Comparison of ENCODE assay signal across 1 cellular context in the genomic region with DNA sequence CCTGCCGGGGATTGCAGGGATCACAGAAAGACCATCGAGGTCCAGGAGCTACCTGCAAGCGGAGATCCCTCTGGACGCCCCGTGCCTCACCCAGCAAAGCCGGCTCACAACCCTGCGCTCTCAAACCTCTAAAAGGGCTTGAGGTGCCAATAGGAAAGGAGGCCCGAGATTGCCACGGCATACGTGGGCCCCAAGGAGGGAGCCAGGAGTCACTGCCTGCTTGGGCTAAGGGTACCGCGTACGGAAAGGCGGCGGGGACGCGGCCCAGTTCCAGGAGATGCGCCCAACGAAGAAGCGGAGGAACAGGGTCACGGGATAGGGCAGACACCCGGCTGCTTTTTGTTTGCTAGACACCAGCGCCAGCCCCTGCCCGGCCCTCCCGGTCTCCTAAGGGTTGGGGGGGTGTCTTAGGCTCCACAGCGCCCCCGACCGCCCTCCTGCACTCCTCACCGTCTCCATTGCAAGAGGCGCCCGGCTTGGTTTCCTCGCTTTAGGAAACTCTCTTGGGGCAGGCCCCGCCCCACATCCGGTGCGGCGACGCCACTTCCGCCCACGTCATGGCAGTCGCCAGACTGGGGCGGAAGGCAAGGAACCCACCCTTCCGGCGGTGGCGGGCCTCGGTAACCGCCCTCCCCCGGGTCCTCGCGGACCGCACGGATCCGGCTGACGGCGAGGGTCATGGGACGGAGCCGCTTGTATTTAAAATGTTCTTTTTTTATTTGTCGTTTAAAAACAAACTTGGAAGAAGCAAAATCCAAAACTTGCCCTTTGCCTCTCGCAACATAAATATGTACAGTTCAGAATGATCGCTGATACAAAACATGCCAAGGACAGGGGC.
TF ChIP-seq lines count a peak whose summit lies in the region.

PRKAG1 (minus strand) TSS at position 495 of the 838 bp plus-strand sequence; CDS start at position 459, 36 bp downstream.

TF ChIP-seq in HEK293, 187 proteins besides CTCF, POLR2A, EP300 and RAD21 (continued from another document and continues in another):
- TF ChIP-seq ZBTB11 (tag by site-specific recombination; conservative IDR thresholded peaks at IDR 0.05; ENCODE audit: low read depth): peak; percentile 96
- TF ChIP-seq ZNF626 (tag by site-specific recombination; IDR thresholded peaks at IDR 0.05): no peak
- no peak for TF ChIP-seq ZNF776 (tag by site-specific recombination; IDR thresholded peaks at IDR 0.05; ENCODE audit: borderline replicate concordance)
- TF ChIP-seq YY2 (tag by site-specific recombination; IDR thresholded peaks at IDR 0.05): no peak; the same call in 1 of the 2 replicates
- TF ChIP-seq ZNF521 (tag by site-specific recombination; IDR thresholded peaks at IDR 0.05): no peak
- no peak for TF ChIP-seq ZNF473 (tag by site-specific recombination; IDR thresholded peaks at IDR 0.05)
- no peak for TF ChIP-seq ZNF488 (tag by site-specific recombination; IDR thresholded peaks at IDR 0.05)
- no peak for TF ChIP-seq ZNF621 (tag by site-specific recombination; IDR thresholded peaks at IDR 0.05)
- TF ChIP-seq TCF7L2 (IDR thresholded peaks at IDR 0.05; ENCODE audit: borderline replicate concordance, low read depth, low read length): no peak
- peak; percentile 87; the same call in 1 of the 2 replicates for TF ChIP-seq ZFP37 (tag by site-specific recombination; IDR thresholded peaks at IDR 0.05)
- no peak for TF ChIP-seq ZNF174 (tag by site-specific recombination; IDR thresholded peaks at IDR 0.05)
- TF ChIP-seq ZBTB20 (tag by site-specific recombination; IDR thresholded peaks at IDR 0.05): peak; percentile 56
- no peak for TF ChIP-seq ZNF121 (tag by site-specific recombination; IDR thresholded peaks at IDR 0.05)
- no peak for TF ChIP-seq ZNF248 (tag by site-specific recombination; IDR thresholded peaks at IDR 0.05)
- TF ChIP-seq, protein P1, sequence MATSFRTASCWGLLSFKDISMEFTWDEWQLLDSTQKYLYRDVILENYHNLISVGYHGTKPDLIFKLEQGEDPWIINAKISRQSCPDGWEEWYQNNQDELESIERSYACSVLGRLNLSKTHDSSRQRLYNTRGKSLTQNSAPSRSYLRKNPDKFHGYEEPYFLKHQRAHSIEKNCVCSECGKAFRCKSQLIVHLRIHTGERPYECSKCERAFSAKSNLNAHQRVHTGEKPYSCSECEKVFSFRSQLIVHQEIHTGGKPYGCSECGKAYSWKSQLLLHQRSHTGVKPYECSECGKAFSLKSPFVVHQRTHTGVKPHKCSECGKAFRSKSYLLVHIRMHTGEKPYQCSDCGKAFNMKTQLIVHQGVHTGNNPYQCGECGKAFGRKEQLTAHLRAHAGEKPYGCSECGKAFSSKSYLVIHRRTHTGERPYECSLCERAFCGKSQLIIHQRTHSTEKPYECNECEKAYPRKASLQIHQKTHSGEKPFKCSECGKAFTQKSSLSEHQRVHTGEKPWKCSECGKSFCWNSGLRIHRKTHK (tag by site-specific recombination; IDR thresholded peaks at IDR 0.05): no peak
- no peak for TF ChIP-seq HOXD13 (CRISPR knock-in tag; IDR thresholded peaks at IDR 0.05; ENCODE audit: borderline replicate concordance)
- TF ChIP-seq ZFP69B (tag by site-specific recombination; IDR thresholded peaks at IDR 0.05): peak; percentile 37; the same call in 1 of the 2 replicates
- no peak for TF ChIP-seq ZNF132 (tag by site-specific recombination; IDR thresholded peaks at IDR 0.05; ENCODE audit: borderline replicate concordance)
- no peak for TF ChIP-seq ZNF112 (tag by site-specific recombination; IDR thresholded peaks at IDR 0.05)
- no peak for TF ChIP-seq ZNF433 (tag by site-specific recombination; IDR thresholded peaks at IDR 0.05; ENCODE audit: low read depth)
- TF ChIP-seq BCL11B (tag by site-specific recombination; IDR thresholded peaks at IDR 0.05; ENCODE audit: low read depth): no peak
- no peak for TF ChIP-seq ZNF664 (tag by site-specific recombination; IDR thresholded peaks at IDR 0.05)
- no peak for TF ChIP-seq HOXC10 (CRISPR knock-in tag; IDR thresholded peaks at IDR 0.05)
- no peak for TF ChIP-seq ZBTB7A (tag by site-specific recombination; IDR thresholded peaks at IDR 0.05; ENCODE audit: low read depth)
- peak; percentile 89 for TF ChIP-seq KLF1 (tag by site-specific recombination; IDR thresholded peaks at IDR 0.05)
- TF ChIP-seq ZNF184 (tag by site-specific recombination; IDR thresholded peaks at IDR 0.05): 0 out of 2 replicates have a peak, but pooled peaks have one; percentile 7
- TF ChIP-seq ZNF624 (tag by site-specific recombination; IDR thresholded peaks at IDR 0.05): no peak
- peak; percentile 23; the same call in 1 of the 2 replicates for TF ChIP-seq WT1 (tag by site-specific recombination; IDR thresholded peaks at IDR 0.05)
- no peak for TF ChIP-seq ZNF792 (tag by site-specific recombination; IDR thresholded peaks at IDR 0.05)
- TF ChIP-seq, protein P2, sequence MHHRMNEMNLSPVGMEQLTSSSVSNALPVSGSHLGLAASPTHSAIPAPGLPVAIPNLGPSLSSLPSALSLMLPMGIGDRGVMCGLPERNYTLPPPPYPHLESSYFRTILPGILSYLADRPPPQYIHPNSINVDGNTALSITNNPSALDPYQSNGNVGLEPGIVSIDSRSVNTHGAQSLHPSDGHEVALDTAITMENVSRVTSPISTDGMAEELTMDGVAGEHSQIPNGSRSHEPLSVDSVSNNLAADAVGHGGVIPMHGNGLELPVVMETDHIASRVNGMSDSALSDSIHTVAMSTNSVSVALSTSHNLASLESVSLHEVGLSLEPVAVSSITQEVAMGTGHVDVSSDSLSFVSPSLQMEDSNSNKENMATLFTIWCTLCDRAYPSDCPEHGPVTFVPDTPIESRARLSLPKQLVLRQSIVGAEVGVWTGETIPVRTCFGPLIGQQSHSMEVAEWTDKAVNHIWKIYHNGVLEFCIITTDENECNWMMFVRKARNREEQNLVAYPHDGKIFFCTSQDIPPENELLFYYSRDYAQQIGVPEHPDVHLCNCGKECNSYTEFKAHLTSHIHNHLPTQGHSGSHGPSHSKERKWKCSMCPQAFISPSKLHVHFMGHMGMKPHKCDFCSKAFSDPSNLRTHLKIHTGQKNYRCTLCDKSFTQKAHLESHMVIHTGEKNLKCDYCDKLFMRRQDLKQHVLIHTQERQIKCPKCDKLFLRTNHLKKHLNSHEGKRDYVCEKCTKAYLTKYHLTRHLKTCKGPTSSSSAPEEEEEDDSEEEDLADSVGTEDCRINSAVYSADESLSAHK (tag by site-specific recombination; IDR thresholded peaks at IDR 0.05): no peak
- no peak for TF ChIP-seq ZNF571 (tag by site-specific recombination; IDR thresholded peaks at IDR 0.05)
- TF ChIP-seq KLF10 (tag by site-specific recombination; IDR thresholded peaks at IDR 0.05): peak; percentile 69; the same call in 1 of the 2 replicates
- TF ChIP-seq ZNF830 (tag by site-specific recombination; IDR thresholded peaks at IDR 0.05; ENCODE audit: low read depth): no peak
- TF ChIP-seq, protein P3, sequence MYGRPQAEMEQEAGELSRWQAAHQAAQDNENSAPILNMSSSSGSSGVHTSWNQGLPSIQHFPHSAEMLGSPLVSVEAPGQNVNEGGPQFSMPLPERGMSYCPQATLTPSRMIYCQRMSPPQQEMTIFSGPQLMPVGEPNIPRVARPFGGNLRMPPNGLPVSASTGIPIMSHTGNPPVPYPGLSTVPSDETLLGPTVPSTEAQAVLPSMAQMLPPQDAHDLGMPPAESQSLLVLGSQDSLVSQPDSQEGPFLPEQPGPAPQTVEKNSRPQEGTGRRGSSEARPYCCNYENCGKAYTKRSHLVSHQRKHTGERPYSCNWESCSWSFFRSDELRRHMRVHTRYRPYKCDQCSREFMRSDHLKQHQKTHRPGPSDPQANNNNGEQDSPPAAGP (tag by site-specific recombination; IDR thresholded peaks at IDR 0.05): no peak; the same call in 1 of the 2 replicates
- no peak for TF ChIP-seq PRDM1 (tag by site-specific recombination; IDR thresholded peaks at IDR 0.05)
- TF ChIP-seq ZNF24 (tag by site-specific recombination; IDR thresholded peaks at IDR 0.05): peak; percentile 54; the same call in 1 of the 2 replicates
- TF ChIP-seq ZNF548 (tag by site-specific recombination; IDR thresholded peaks at IDR 0.05): no peak
- TF ChIP-seq ZNF239 (tag by site-specific recombination; IDR thresholded peaks at IDR 0.05): no peak
- no peak for TF ChIP-seq ZNF10 (tag by site-specific recombination; IDR thresholded peaks at IDR 0.05)
- peak; percentile 85; the same call in 1 of the 2 replicates for TF ChIP-seq ZNF391 (tag by site-specific recombination; IDR thresholded peaks at IDR 0.05; ENCODE audit: borderline replicate concordance, low read depth)
- no peak for TF ChIP-seq SCRT2 (tag by site-specific recombination; IDR thresholded peaks at IDR 0.05)
- TF ChIP-seq ZNF292 (tag by site-specific recombination; IDR thresholded peaks at IDR 0.05; ENCODE audit: borderline replicate concordance, low read depth): no peak
- no peak for TF ChIP-seq SCRT1 (tag by site-specific recombination; IDR thresholded peaks at IDR 0.05; ENCODE audit: borderline replicate concordance)
- peak; percentile 84 for TF ChIP-seq ZNF660 (tag by site-specific recombination; IDR thresholded peaks at IDR 0.05)
- TF ChIP-seq ZSCAN16 (tag by site-specific recombination; IDR thresholded peaks at IDR 0.05): 0 out of 2 replicates have a peak, but pooled peaks have one; percentile 34
- peak; percentile 69 for TF ChIP-seq YY1 (tag by site-specific recombination; IDR thresholded peaks at IDR 0.05)
- no peak for TF ChIP-seq ZFP41 (tag by site-specific recombination; IDR thresholded peaks at IDR 0.05; ENCODE audit: borderline replicate concordance)
- TF ChIP-seq ZNF214 (tag by site-specific recombination; IDR thresholded peaks at IDR 0.05; ENCODE audit: borderline replicate concordance): no peak
- no peak for TF ChIP-seq ZSCAN23 (tag by site-specific recombination; IDR thresholded peaks at IDR 0.05)
- no peak for TF ChIP-seq ZNF169 (tag by site-specific recombination; IDR thresholded peaks at IDR 0.05)
- TF ChIP-seq IKZF3 (tag by site-specific recombination; IDR thresholded peaks at IDR 0.05): no peak
- TF ChIP-seq ZNF280D (tag by site-specific recombination; IDR thresholded peaks at IDR 0.05): no peak
- TF ChIP-seq, protein P4, sequence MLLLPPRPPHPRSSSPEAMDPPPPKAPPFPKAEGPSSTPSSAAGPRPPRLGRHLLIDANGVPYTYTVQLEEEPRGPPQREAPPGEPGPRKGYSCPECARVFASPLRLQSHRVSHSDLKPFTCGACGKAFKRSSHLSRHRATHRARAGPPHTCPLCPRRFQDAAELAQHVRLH (tag by site-specific recombination; IDR thresholded peaks at IDR 0.05): no peak
- peak; percentile 58; the same call in 1 of the 2 replicates for TF ChIP-seq ZBTB17 (tag by site-specific recombination; IDR thresholded peaks at IDR 0.05)
- TF ChIP-seq ZNF48 (tag by site-specific recombination; IDR thresholded peaks at IDR 0.05): no peak
- TF ChIP-seq ZNF133 (tag by site-specific recombination; IDR thresholded peaks at IDR 0.05): no peak
- no peak for TF ChIP-seq ZNF274 (IDR thresholded peaks at IDR 0.05; ENCODE audit: low read length)
- TF ChIP-seq ZNF274 (tag by site-specific recombination; IDR thresholded peaks at IDR 0.05; ENCODE audit: borderline replicate concordance): no peak
